26 cellular contexts compared by ENCODE assay signal in genomic region chr20:34246126-34246626, GRCh38. TPM values are rescaled to one million over a fixed set of nuclear protein-coding genes. Genes with fewer than 3 reads are reported as not detected.
DNase-seq lines count a peak whose midpoint lies in the region; ATAC-seq, FAIRE-seq and TF ChIP-seq lines count a peak whose summit lies in the region.
"Had no signal": no experiment of that assay in that cellular context is flagged by ENCODE, and none has a peak within 500 bp of the region (broad histone marks: within the 10 kb centered on the region; RNA-seq: fewer than 3 reads in every experiment).

No MANE protein-coding gene starts in this region.

- ATAC-seq in GM21619 (IDR thresholded peaks at IDR 0.05; ENCODE audit: unreplicated experiment): no peak
- ATAC-seq in stimulated activated naive B cell treated with anti-CD40 and anti-IgM and Interleukin-4, amounts not matched to agents 10 μg/mL and 1 μg/mL and 100 μg/mL, for 72 hours (replicated peaks): no peak
- ATAC-seq: GM12878, GM23338, HCT116 had no signal

- no peaks in the 10 kb centered on the region for H3K9me3 Mint-ChIP-seq in type B pancreatic cell
- no peaks in the 10 kb centered on the region for H3K9me3 Mint-ChIP-seq in stimulated activated naive B cell treated with anti-CD40 and anti-IgM and Interleukin-4, amounts not matched to agents 10 μg/mL and 1 μg/mL and 100 μg/mL, for 72 hours
- H3K9me3 Mint-ChIP-seq: CD4-positive, alpha-beta memory T cell; GM23338; IgD-negative memory B cell had no signal

- no peak overlapping the region for H3K27ac ChIP-seq in endothelial cell of umbilical vein (ENCODE audit: insufficient read depth, low read depth, low read length)
- H3K27ac ChIP-seq: SJSA1 had no signal

- no peak for TF ChIP-seq POLR2A in endothelial cell of umbilical vein (IDR thresholded peaks at IDR 0.05; ENCODE audit: low read depth, low read length)

- no peak overlapping the region for H3K4me3 ChIP-seq in adipocyte (ENCODE audit: low read length)
- no peak overlapping the region for H3K4me3 ChIP-seq in endothelial cell of umbilical vein (replicated peaks in 1 of 3; ENCODE audit: insufficient read depth in 1 of 3, low read depth in 1 of 3, low read length in 3 of 3)
- H3K4me3 ChIP-seq: BLaER1 treated with 17β-estradiol and CSF1 and Interleukin-3, amounts not matched to agents 10 nM and 100 nM; GM12878; GM23338; SJSA1 had no signal

- no peak overlapping the region for H3K27ac Mint-ChIP-seq in type B pancreatic cell
- H3K27ac Mint-ChIP-seq in stimulated activated naive B cell treated with anti-CD40 and anti-IgM and Interleukin-4, amounts not matched to agents 10 μg/mL and 1 μg/mL and 100 μg/mL, for 72 hours: no peak overlapping the region
- H3K27ac Mint-ChIP-seq: CD4-positive, alpha-beta memory T cell; GM23338; IgD-negative memory B cell had no signal

- no peak overlapping the region for H2AFZ ChIP-seq in endothelial cell of umbilical vein (ENCODE audit: low read depth, low read length)
- H2AFZ ChIP-seq: GM23338 had no signal

- TF ChIP-seq CTCF in endothelial cell of umbilical vein (IDR thresholded peaks at IDR 0.05; ENCODE audit: extremely low read depth in 1 of 2, insufficient read depth in 1 of 2, low read depth in 1 of 2, low read length in 2 of 2) (no peak), type B pancreatic cell (conservative IDR thresholded peaks at IDR 0.05) (no peak)

- no peak overlapping the region for H3K4me3 Mint-ChIP-seq in type B pancreatic cell
- H3K4me3 Mint-ChIP-seq in stimulated activated naive B cell treated with anti-CD40 and anti-IgM and Interleukin-4, amounts not matched to agents 10 μg/mL and 1 μg/mL and 100 μg/mL, for 72 hours: no peak overlapping the region
- H3K4me3 Mint-ChIP-seq: CD4-positive, alpha-beta memory T cell; GM23338; IgD-negative memory B cell had no signal

- CTCF ChIA-PET in endothelial cell of umbilical vein (lab: Charles Lee): interaction anchor here (1.1 to 2.0 kb wide), 2 partner anchors 9 to 56 kb away, joined by 3 to 10 read pairs; no protein-coding TSS in a partner anchor

- no peaks in the 10 kb centered on the region for H3K79me2 ChIP-seq in endothelial cell of umbilical vein (ENCODE audit: control insufficient read depth, insufficient read depth, low read length)

- H3K9me3 ChIP-seq in adipocyte (ENCODE audit: control insufficient read depth, low read length): no peaks in the 10 kb centered on the region
- H3K9me3 ChIP-seq in endothelial cell of umbilical vein (replicated peaks; ENCODE audit: control insufficient read depth, insufficient read depth, low read length): no peaks in the 10 kb centered on the region
- H3K9me3 ChIP-seq: BLaER1 treated with 17β-estradiol and CSF1 and Interleukin-3, amounts not matched to agents 10 nM and 100 nM; Caco-2; SJSA1 had no signal

- no peak overlapping the region for H3K4me2 ChIP-seq in endothelial cell of umbilical vein (ENCODE audit: insufficient read depth, low read length)
- H3K4me2 ChIP-seq: GM23338 had no signal

- H3K9ac ChIP-seq in adipocyte (ENCODE audit: low read length) (no peak overlapping the region), endothelial cell of umbilical vein (replicated peaks; ENCODE audit: extremely low read depth, insufficient read depth, low read length) (no peak overlapping the region)
- H3K9ac ChIP-seq: BLaER1 treated with 17β-estradiol and CSF1 and Interleukin-3, amounts not matched to agents 10 nM and 100 nM had no signal

- no TSS peak for BruUV-seq in endothelial cell of umbilical vein (replicated peaks; lab: Mats Ljungman, UMichigan)

- peak; percentile 54 for DNase-seq in H4 (ENCODE audit: low spot score)
- DNase-seq in adipocyte (ENCODE audit: low read depth): peak; percentile 68
- DNase-seq in endothelial cell of umbilical vein (ENCODE audit: low read depth, low spot score): no peak
- DNase-seq in type B pancreatic cell (ENCODE audit: extremely low spot score, unreplicated experiment): peak; percentile 36
- DNase-seq in activated gamma-delta T cell (lab: John Stamatoyannopoulos, UW): no peak
- DNase-seq in stimulated activated naive B cell treated with anti-CD40 and anti-IgM and Interleukin-4, amounts not matched to agents 10 μg/mL and 1 μg/mL and 100 μg/mL, for 72 hours: no peak
- DNase-seq: Caco-2; CD4-positive, alpha-beta memory T cell; DMS 273 treated with DMSO at 0.1 percent for 48 hours; DMS79 treated with DMSO at 0.1 percent for 48 hours; MV-4-11; NCI-H1694; NCI-H2081; NCI-H2171; NCI-H345; NCI-H524; NCI-H774 had no signal

- no peaks in the 10 kb centered on the region for H4K20me1 ChIP-seq in endothelial cell of umbilical vein (replicated peaks; ENCODE audit: control insufficient read depth, extremely low read depth, insufficient read depth, low read length)
- H4K20me1 ChIP-seq: BLaER1 treated with 17β-estradiol and CSF1 and Interleukin-3, amounts not matched to agents 10 nM and 100 nM had no signal

- H3K27me3 Mint-ChIP-seq in type B pancreatic cell: no peaks in the 10 kb centered on the region
- H3K27me3 Mint-ChIP-seq in stimulated activated naive B cell treated with anti-CD40 and anti-IgM and Interleukin-4, amounts not matched to agents 10 μg/mL and 1 μg/mL and 100 μg/mL, for 72 hours: no peaks in the 10 kb centered on the region
- H3K27me3 Mint-ChIP-seq: IgD-negative memory B cell had no signal

- H3K9me1 ChIP-seq in endothelial cell of umbilical vein (replicated peaks; ENCODE audit: control insufficient read depth, extremely low read depth, insufficient read depth, low read length): no peaks in the 10 kb centered on the region

- no peaks in the 10 kb centered on the region for H3K36me3 Mint-ChIP-seq in type B pancreatic cell
- H3K36me3 Mint-ChIP-seq in stimulated activated naive B cell treated with anti-CD40 and anti-IgM and Interleukin-4, amounts not matched to agents 10 μg/mL and 1 μg/mL and 100 μg/mL, for 72 hours: no peaks in the 10 kb centered on the region
- H3K36me3 Mint-ChIP-seq: CD4-positive, alpha-beta memory T cell; IgD-negative memory B cell had no signal

- H3K4me1 ChIP-seq in adipocyte (ENCODE audit: control insufficient read depth, insufficient read depth, low read length) (peaks cover 7% of the 10 kb centered on the region), endothelial cell of umbilical vein (ENCODE audit: control insufficient read depth, extremely low read depth, insufficient read depth, low read length) (no peaks in the 10 kb centered on the region)
- H3K4me1 ChIP-seq: Caco-2 had no signal

- H3K36me3 ChIP-seq in adipocyte (ENCODE audit: control insufficient read depth, insufficient read depth, low read length, severe bottlenecking) (no peaks in the 10 kb centered on the region), endothelial cell of umbilical vein (ENCODE audit: control insufficient read depth in 2 of 2, extremely low read depth in 1 of 2, insufficient read depth in 2 of 2, low read length in 2 of 2) (no peaks in the 10 kb centered on the region)
- H3K36me3 ChIP-seq: BLaER1 treated with 17β-estradiol and CSF1 and Interleukin-3, amounts not matched to agents 10 nM and 100 nM; SJSA1 had no signal

- peaks cover 5% of the 10 kb centered on the region for H3K27me3 ChIP-seq in adipocyte (replicated peaks; ENCODE audit: control insufficient read depth, insufficient read depth, low read length)
- H3K27me3 ChIP-seq in endothelial cell of umbilical vein (ENCODE audit: control insufficient read depth in 2 of 2, insufficient read depth in 2 of 2, low read length in 2 of 2): peaks cover 12 to 13% of the 10 kb centered on the region in 2 experiments
- H3K27me3 ChIP-seq: BLaER1 treated with 17β-estradiol and CSF1 and Interleukin-3, amounts not matched to agents 10 nM and 100 nM; SJSA1 had no signal

- peak; percentile 21 for FAIRE-seq in endothelial cell of umbilical vein (lab: Jason Lieb, UNC)
- FAIRE-seq: GM12878, HTR-8/SVneo, RCC 7860 had no signal

- POLR2A ChIA-PET in endothelial cell of umbilical vein (lab: Charles Lee): no interaction called here

- H3K4me1 Mint-ChIP-seq in type B pancreatic cell (ENCODE audit: unreplicated experiment): peaks cover 29% of the 10 kb centered on the region
- H3K4me1 Mint-ChIP-seq in stimulated activated naive B cell treated with anti-CD40 and anti-IgM and Interleukin-4, amounts not matched to agents 10 μg/mL and 1 μg/mL and 100 μg/mL, for 72 hours: peaks cover 14 to 22% of the 10 kb centered on the region in 2 donors

- dilution Hi-C loops in endothelial cell of umbilical vein (cut with MboI; ENCODE audit: extremely low pct_ligation_motif_present, low sequenced_read_pairs): no loop called here

- intact Hi-C loops in endothelial cell of umbilical vein (cut with micrococcal nuclease): no loop called here

TF ChIP-seq in endothelial cell of umbilical vein, 7 proteins besides CTCF, POLR2A, EP300 and RAD21 (continues in another document):
- TF ChIP-seq, protein P1, sequence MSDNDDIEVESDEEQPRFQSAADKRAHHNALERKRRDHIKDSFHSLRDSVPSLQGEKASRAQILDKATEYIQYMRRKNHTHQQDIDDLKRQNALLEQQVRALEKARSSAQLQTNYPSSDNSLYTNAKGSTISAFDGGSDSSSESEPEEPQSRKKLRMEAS (IDR thresholded peaks at IDR 0.05; ENCODE audit: insufficient read depth, insufficient read length): no peak
- TF ChIP-seq JUN (IDR thresholded peaks at IDR 0.05; ENCODE audit: borderline replicate concordance, insufficient read depth, insufficient read length, low read depth) (no peak), MYC (IDR thresholded peaks at IDR 0.05; ENCODE audit: low read depth, low read length) (no peak)

RNA-seq across cellular contexts. Expression of gene ASIP, which starts 5.0 kb away (rescaled TPM):
- total RNA-seq in H4 (2014; rRNA removed; shearing (Covaris generic)): not detected in 2 replicates
- not detected in 2 replicates for total RNA-seq in endothelial cell of umbilical vein
- polyA plus RNA-seq in endothelial cell of umbilical vein: not detected in 2 replicates
- not detected in 2 replicates for polyA plus RNA-seq in endothelial cell of umbilical vein (2011; cell fraction: cytosol; rRNA removed)
- not detected in 2 replicates for polyA plus RNA-seq in endothelial cell of umbilical vein (2011; cell fraction: nucleus; rRNA removed)
- not detected in 2 replicates for polyA plus RNA-seq in endothelial cell of umbilical vein (2012)
- polyA minus RNA-seq in endothelial cell of umbilical vein: not detected in 2 replicates
- not detected for polyA minus RNA-seq in endothelial cell of umbilical vein (2011; cell fraction: cytosol; rRNA and poly(A)+ RNA removed)
- not detected in 2 replicates for polyA minus RNA-seq in endothelial cell of umbilical vein (2011; cell fraction: nucleus; rRNA and poly(A)+ RNA removed)
- total RNA-seq in type B pancreatic cell (ENCODE audit: low replicate concordance): 1.1 TPM in 1 of 2 replicates, not detected in the other
- total RNA-seq: Caco-2; CD4-positive, alpha-beta memory T cell; GM12878; GM23338; SJSA1 had no signal
- polyA plus RNA-seq: CD4-positive, alpha-beta memory T cell; GM23338; IgD-negative memory B cell had no signal

RNA-seq across cellular contexts. Expression of gene AHCY, which starts 57.0 kb away (rescaled TPM):
- total RNA-seq in H4 (2014; rRNA removed; shearing (Covaris generic)): 154 and 162 TPM in 2 replicates
- total RNA-seq in endothelial cell of umbilical vein: 94.7 and 101 TPM in 2 replicates
- polyA plus RNA-seq in endothelial cell of umbilical vein: 150 and 168 TPM in 2 replicates
- 133 and 134 TPM in 2 replicates for polyA plus RNA-seq in endothelial cell of umbilical vein (2011; cell fraction: cytosol; rRNA removed)
- polyA plus RNA-seq in endothelial cell of umbilical vein (2011; cell fraction: nucleus; rRNA removed): 74.0 and 82.1 TPM in 2 replicates
- polyA plus RNA-seq in endothelial cell of umbilical vein (2012): 125 and 158 TPM in 2 replicates
- 194 and 239 TPM in 2 replicates for polyA minus RNA-seq in endothelial cell of umbilical vein
- polyA minus RNA-seq in endothelial cell of umbilical vein (2011; cell fraction: cytosol; rRNA and poly(A)+ RNA removed): 245 TPM
- polyA minus RNA-seq in endothelial cell of umbilical vein (2011; cell fraction: nucleus; rRNA and poly(A)+ RNA removed): 26.6 and 31.0 TPM in 2 replicates
- 242 and 342 TPM in 2 replicates for total RNA-seq in type B pancreatic cell (ENCODE audit: low replicate concordance)

Comparison
In these comparisons a context has a peak if more than half of its experiments do, and no peak if none do; other contexts are left out.
1. DNase-seq: peak in H4 (single experiment), adipocyte (single experiment) and type B pancreatic cell (single experiment); none in endothelial cell of umbilical vein (single experiment), activated gamma-delta T cell (single experiment) and stimulated activated naive B cell treated with anti-CD40 and anti-IgM and Interleukin-4, amounts not matched to agents 10 μg/mL and 1 μg/mL and 100 μg/mL, for 72 hours (single experiment).